In genomic region chr16:87212026-87212425, GRCh38 we compare ENCODE assay signal across 34 cellular contexts.
A peak's percentile ranks its signal among the peaks of the same experiment; 100 is the strongest.
DNase-seq lines count a peak whose midpoint lies in the region; ATAC-seq and TF ChIP-seq lines count a peak whose summit lies in the region.
"Had no signal": no experiment of that assay in that cellular context is flagged by ENCODE, and none has a peak within 500 bp of the region (broad histone marks: within the 10 kb centered on the region; RNA-seq: fewer than 3 reads in every experiment).

No MANE protein-coding gene starts in this region.

- intact Hi-C loops in PC-9 (cut with micrococcal nuclease; ENCODE audit: unreplicated experiment) (loop anchor here (2.0 kb wide), 1 partner anchor 29 kb away; no protein-coding TSS in a partner anchor), A673 (cut with micrococcal nuclease; ENCODE audit: unreplicated experiment) (no loop called here)

- BruUV-seq in PC-9 (replicated peaks; lab: Mats Ljungman, UMichigan), result no TSS peak
- BruUV-seq in A673 (replicated peaks; lab: Mats Ljungman, UMichigan), result no TSS peak

- H3K9me3 ChIP-seq in PC-9 (ENCODE audit: insufficient read depth, low read depth) (peaks cover 3% of the 10 kb centered on the region; the same call in 1 of the 2 replicates), A673 (ENCODE audit: low read depth, low read length, poor library complexity, severe bottlenecking) (no peaks in the 10 kb centered on the region)
- H3K9me3 ChIP-seq: BE2C, colonic mucosa, heart left ventricle, thoracic aorta, uterus had no signal

- no peaks in the 10 kb centered on the region for H4K20me1 ChIP-seq in PC-9 (ENCODE audit: insufficient read depth)

- H3K4me2 ChIP-seq in PC-9, result peak overlapping the region; percentile 55
- H3K4me2 ChIP-seq: neural progenitor cell, smooth muscle cell had no signal

- no peak overlapping the region for H3K4me3 ChIP-seq in PC-9
- H3K4me3 ChIP-seq in cardiac fibroblast (replicated peaks in 1 of 2; ENCODE audit: low read depth in 2 of 2, low read length in 2 of 2), result no peak overlapping the region
- H3K4me3 ChIP-seq in A673 (ENCODE audit: low read depth, low read length, poor library complexity, severe bottlenecking), result no peak overlapping the region
- H3K4me3 ChIP-seq: colonic mucosa, heart left ventricle, neural progenitor cell, SK-N-MC, smooth muscle cell, thoracic aorta, uterus had no signal

- H3K36me3 ChIP-seq in PC-9 (ENCODE audit: low read depth), result no peaks in the 10 kb centered on the region
- H3K36me3 ChIP-seq in A673 (ENCODE audit: insufficient read depth, low read length, poor library complexity, severe bottlenecking), result no peaks in the 10 kb centered on the region
- H3K36me3 ChIP-seq: BE2C, colonic mucosa, heart left ventricle, neural progenitor cell, thoracic aorta, uterus had no signal

- CTCF ChIA-PET in PC-9 (lab: Charles Lee), result no interaction called here
- CTCF ChIA-PET in A673 (lab: Charles Lee), result no interaction called here

- TF ChIP-seq CTCF in PC-9 (conservative IDR thresholded peaks at IDR 0.05) (no peak), cardiac fibroblast (IDR thresholded peaks at IDR 0.05; ENCODE audit: low read depth, low read length) (no peak), A673 (conservative IDR thresholded peaks at IDR 0.05; ENCODE audit: low read depth, low read length) (no peak)

- POLR2A ChIA-PET in PC-9 (lab: Charles Lee; ENCODE audit: unreplicated experiment), result no interaction called here
- POLR2A ChIA-PET in A673 (lab: Charles Lee; ENCODE audit: low non-redundant PET), result no interaction called here

- no peak overlapping the region for H2AFZ ChIP-seq in PC-9
- H2AFZ ChIP-seq: neural progenitor cell, parathyroid adenoma had no signal

- H3F3A ChIP-seq in PC-9 (ENCODE audit: insufficient read depth, low read depth), result peaks cover 18% of the 10 kb centered on the region; the same call in 1 of the 2 replicates

- ATAC-seq in GM18520 (IDR thresholded peaks at IDR 0.05; ENCODE audit: unreplicated experiment), result no peak
- ATAC-seq in HG02981 (IDR thresholded peaks at IDR 0.05; ENCODE audit: unreplicated experiment), result no peak
- ATAC-seq: heart left ventricle; HepG2; stimulated activated naive CD8-positive, alpha-beta T cell treated with anti-CD3 and anti-CD28 coated beads, Interleukin-15, amount 100 ng/mL, for 72 hours had no signal

- no peaks in the 10 kb centered on the region for H3K79me2 ChIP-seq in PC-9 (ENCODE audit: low read depth)
- H3K79me2 ChIP-seq: parathyroid adenoma had no signal

- DNase-seq in AG08395 (ENCODE audit: low spot score) (peak; percentile 34), PC-9 (peak; percentile 40 to 72), cardiac fibroblast (ENCODE audit: low read depth in 2 of 2) (peak; percentile 24 to 79), iris pigment epithelial cell (ENCODE audit: low read depth) (peak; percentile 29), A673 (ENCODE audit: low spot score) (no peak), 8988T (no peak)
- DNase-seq: activated CD4-positive, CD25-positive, alpha-beta regulatory T cell; activated T-cell treated with anti-CD3 and anti-CD28 coated beads, Interleukin-2, amount 50 U/mL, for 24 hours; BE2C; CD8-positive, alpha-beta memory T cell; colonic mucosa; effector CD8-positive, alpha-beta T cell; foreskin melanocyte; H9; heart left ventricle; Karpas-422; MV-4-11; NCI-H1436; NCI-H2081 treated with DMSO at 0.1 percent for 48 hours; NCI-H345; retina; stimulated activated naive CD8-positive, alpha-beta T cell treated with anti-CD3 and anti-CD28 coated beads, Interleukin-15, amount 100 ng/mL, for 72 hours; T-helper 1 cell; uterus had no signal

- H3K27ac ChIP-seq in PC-9, result peak overlapping the region; percentile 42
- H3K27ac ChIP-seq in A673 (ENCODE audit: low read depth, low read length, poor library complexity, severe bottlenecking), result no peak overlapping the region
- H3K27ac ChIP-seq: colonic mucosa, epithelial cell of prostate, heart left ventricle, neural progenitor cell, parathyroid adenoma, RWPE1, SK-N-MC, thoracic aorta, uterus had no signal

- H3K27me3 ChIP-seq in PC-9 (ENCODE audit: insufficient read depth, low read depth) (no peaks in the 10 kb centered on the region), A673 (replicated peaks; ENCODE audit: insufficient read depth, low read depth, low read length, poor library complexity) (no peaks in the 10 kb centered on the region)
- H3K27me3 ChIP-seq: BE2C, colonic mucosa, neural progenitor cell, uterus had no signal

- no peaks in the 10 kb centered on the region for H3K9me2 ChIP-seq in PC-9 (ENCODE audit: insufficient read depth)

- H3K4me1 ChIP-seq in PC-9 (replicated peaks; ENCODE audit: insufficient read depth) (peaks cover 38% of the 10 kb centered on the region), A673 (ENCODE audit: insufficient read depth, low read length, poor library complexity, severe bottlenecking) (no peaks in the 10 kb centered on the region)
- H3K4me1 ChIP-seq: BE2C, colonic mucosa, neural progenitor cell, parathyroid adenoma, uterus had no signal

Comparison
In these comparisons a context has a peak if more than half of its experiments do, and no peak if none do; other contexts are left out.
1. DNase-seq: peak in AG08395 (single experiment), PC-9 (2 of 2), cardiac fibroblast (2 of 2) and iris pigment epithelial cell (single experiment); none in A673 (single experiment) and 8988T (single experiment).